In the genomic region with DNA sequence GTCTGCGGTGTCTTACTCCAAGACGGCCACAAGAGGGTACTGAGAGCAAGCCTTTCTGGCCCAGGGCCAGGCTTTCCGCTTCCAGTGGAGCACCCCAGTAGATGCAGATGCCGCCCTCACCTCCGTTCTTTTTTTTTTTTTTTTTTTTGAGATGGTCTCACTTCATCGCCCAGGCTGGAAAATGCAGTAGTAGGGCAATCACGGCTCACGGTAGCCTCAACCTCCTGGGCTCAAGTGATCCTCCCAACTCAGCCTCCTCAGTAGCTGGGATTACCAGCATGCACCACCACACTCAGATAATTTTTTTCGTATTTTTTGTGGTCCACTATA, we compare ENCODE assay signal across 8 cellular contexts. TPM values are rescaled to one million over a fixed set of nuclear protein-coding genes. Genes with fewer than 3 reads are reported as not detected.
A peak's percentile ranks its signal among the peaks of the same experiment; 100 is the strongest.
DNase-seq lines count a peak whose midpoint lies in the region; ATAC-seq and TF ChIP-seq lines count a peak whose summit lies in the region.

No MANE protein-coding gene starts in this region.

- no peaks in the 10 kb centered on the region for H3K36me3 ChIP-seq in GM06990 (ENCODE audit: control insufficient read depth, insufficient read depth, low read length)

- intact Hi-C loops in dorsolateral prefrontal cortex (cut with DNase I) = loop anchor here (5.0 to 10.0 kb wide), 4 partner anchors 106 to 384 kb away; no protein-coding TSS in a partner anchor

- peak; percentile 85 for TF ChIP-seq CTCF in GM06990 (IDR thresholded peaks at IDR 0.05; ENCODE audit: insufficient read depth, low read length, poor library complexity, severe bottlenecking)
- peak in 55 of 56 donors; percentile 16 to 79 (median 68) for TF ChIP-seq CTCF in dorsolateral prefrontal cortex (IDR thresholded peaks at IDR 0.05 in 54 of 56, conservative IDR thresholded peaks at IDR 0.05 in 2 of 56; ENCODE audit: low read depth in 1 of 56, partially characterized antibody in 56 of 56)

- H3K4me3 ChIP-seq in GM06990 (replicated peaks; ENCODE audit: low read depth, low read length) (no peak overlapping the region), dorsolateral prefrontal cortex (no peak overlapping the region)

- H3K27me3 ChIP-seq in GM06990 (replicated peaks; ENCODE audit: control insufficient read depth, insufficient read depth, low read length) (no peaks in the 10 kb centered on the region), dorsolateral prefrontal cortex (peaks cover 0 to 3% (median 0%) of the 10 kb centered on the region in 45 donors)

- DNase-seq in GM06990 (ENCODE audit: extremely low read depth, insufficient read length) = no peak
- peak; percentile 88 for DNase-seq in NCI-H748 (lab: John Stamatoyannopoulos, UW; ENCODE audit: unreplicated experiment)
- DNase-seq in activated CD4-positive, alpha-beta T cell treated with anti-CD3 and anti-CD28 coated beads, Interleukin-2, amount 50 U/mL, for 1 hour = peak; percentile 74
- peak; percentile 72 to 83 (median 80) for DNase-seq in dorsolateral prefrontal cortex
- DNase-seq in medulla oblongata (ENCODE audit: extremely low spot score) = peak; percentile 88
- peak; percentile 42 for DNase-seq in stimulated activated CD8-positive, alpha-beta memory T cell treated with anti-CD3 and anti-CD28 coated beads, Interleukin-12 subunit alpha, Interleukin-12 subunit beta, amount 100 ng/mL, for 4 hours (ENCODE audit: low read depth)

- ATAC-seq in HG03520 (IDR thresholded peaks at IDR 0.05; ENCODE audit: unreplicated experiment) (peak; percentile 52), GM18870 (IDR thresholded peaks at IDR 0.05; ENCODE audit: unreplicated experiment) (no peak)

- H3K27ac ChIP-seq in dorsolateral prefrontal cortex = no peak overlapping the region

RNA-seq across cellular contexts. Expression of a gene that starts 5.6 kb away (rescaled TPM):
- total RNA-seq in dorsolateral prefrontal cortex = 1 to 10 TPM in 57 of 120 experiments, under 1 TPM in 20, not detected in 43; 0.58 to 5.7 (median 1.5) TPM

RNA-seq across cellular contexts. Expression of a gene that starts 16.1 kb away (rescaled TPM):
- under 1 TPM in 3 of 120 experiments, not detected in 117; 0.45 to 0.88 (median 0.49) TPM for total RNA-seq in dorsolateral prefrontal cortex

RNA-seq across cellular contexts. Expression of a gene that starts 21.0 kb away (rescaled TPM):
- total RNA-seq in dorsolateral prefrontal cortex = 100 to 1,000 TPM; 112 to 178 (median 140) TPM

RNA-seq across cellular contexts. Expression of a gene that starts 44.9 kb away (rescaled TPM):
- total RNA-seq in dorsolateral prefrontal cortex = 10 to 100 TPM; 12.6 to 56.2 (median 22.2) TPM
